In genomic region chr1:46805755-46806154, GRCh38 we compare ENCODE assay signal across 25 cellular contexts. TPM values are rescaled to one million over a fixed set of nuclear protein-coding genes. Genes with fewer than 3 reads are reported as not detected.
DNase-seq lines count a peak whose midpoint lies in the region; TF ChIP-seq lines count a peak whose summit lies in the region.
"Had no signal": no experiment of that assay in that cellular context is flagged by ENCODE, and none has a peak within 500 bp of the region (broad histone marks: within the 10 kb centered on the region; RNA-seq: fewer than 3 reads in every experiment).

No MANE protein-coding gene starts in this region.

- POLR2A ChIA-PET in CD8-positive, alpha-beta memory T cell (lab: Charles Lee), result no interaction called here

- TF ChIP-seq CTCF in dorsolateral prefrontal cortex (IDR thresholded peaks at IDR 0.05 in 54 of 56, conservative IDR thresholded peaks at IDR 0.05 in 2 of 56; ENCODE audit: low read depth in 1 of 56, partially characterized antibody in 56 of 56) (no peak), parathyroid adenoma (IDR thresholded peaks at IDR 0.05) (no peak), type B pancreatic cell (conservative IDR thresholded peaks at IDR 0.05) (no peak)

- 36 to 65% (median 61%) methylated on average over 1 of the region's 1 CpG for WGBS in adipose tissue, 3 donors

- H3K36me3 Mint-ChIP-seq in type B pancreatic cell, result no peaks in the 10 kb centered on the region
- no peaks in the 10 kb centered on the region for H3K36me3 Mint-ChIP-seq in CD8-positive, alpha-beta memory T cell
- H3K36me3 Mint-ChIP-seq: activated naive CD4-positive, alpha-beta T cell treated with anti-CD3 and anti-CD28 coated beads, Interleukin-2, amount 10 ng/mL, durations not matched to agents 7 days and 5 days; CD8-positive, alpha-beta T cell had no signal

- H3K27ac ChIP-seq in adipose tissue (ENCODE audit: low read depth, low read length), result peak overlapping the region; percentile 28
- peak overlapping the region in 46 of 59 donors; percentile 5 to 89 (median 57) for H3K27ac ChIP-seq in dorsolateral prefrontal cortex
- peak overlapping the region; percentile 77 for H3K27ac ChIP-seq in parathyroid adenoma
- H3K27ac ChIP-seq in CD8-positive, alpha-beta memory T cell (ENCODE audit: low read depth, low read length), result no peak overlapping the region
- H3K27ac ChIP-seq: colonic mucosa had no signal

- H3K9me3 Mint-ChIP-seq in type B pancreatic cell, result peaks cover 9% of the 10 kb centered on the region
- peaks cover 0 to 9% (median 3%) of the 10 kb centered on the region in 5 donors for H3K9me3 Mint-ChIP-seq in CD8-positive, alpha-beta memory T cell
- H3K9me3 Mint-ChIP-seq: T-helper 2 cell treated with Interferon-gamma antibody and Interleukin-4, amounts not matched to agents 5 μg/mL and 100 μg/mL, for 36 hours had no signal

- no peak overlapping the region for H3K4me2 ChIP-seq in parathyroid adenoma (ENCODE audit: low read length)
- H3K4me2 ChIP-seq: SK-N-SH, smooth muscle cell had no signal

- H3K9me3 ChIP-seq in parathyroid adenoma (ENCODE audit: control insufficient read depth, low read length), result no peaks in the 10 kb centered on the region
- H3K9me3 ChIP-seq in CD8-positive, alpha-beta memory T cell (ENCODE audit: low read length), result no peaks in the 10 kb centered on the region
- H3K9me3 ChIP-seq: colonic mucosa, SK-N-SH had no signal

- peaks cover 0 to 14% (median 0%) of the 10 kb centered on the region in 45 donors for H3K27me3 ChIP-seq in dorsolateral prefrontal cortex
- H3K27me3 ChIP-seq in parathyroid adenoma (ENCODE audit: control insufficient read depth, insufficient read depth, low read length), result no peaks in the 10 kb centered on the region
- H3K27me3 ChIP-seq in CD8-positive, alpha-beta memory T cell (ENCODE audit: insufficient read depth, low read length, poor library complexity, severe bottlenecking), result no peaks in the 10 kb centered on the region
- H3K27me3 ChIP-seq: colonic mucosa had no signal

- H3K36me3 ChIP-seq in parathyroid adenoma (ENCODE audit: control insufficient read depth, insufficient read depth, low read length), result no peaks in the 10 kb centered on the region
- no peaks in the 10 kb centered on the region for H3K36me3 ChIP-seq in CD8-positive, alpha-beta memory T cell (ENCODE audit: insufficient read depth, low read length)
- H3K36me3 ChIP-seq: colonic mucosa had no signal

- H3K9ac ChIP-seq in parathyroid adenoma, result no peak overlapping the region
- H3K9ac ChIP-seq: SK-N-SH had no signal

- DNase-seq in dorsolateral prefrontal cortex (no peak), type B pancreatic cell (ENCODE audit: extremely low spot score, unreplicated experiment) (no peak), NCI-H1694 treated with DMSO at 0.1 percent for 48 hours (lab: John Stamatoyannopoulos, UW) (no peak), mesenteric fat pad (ENCODE audit: low spot score) (no peak)
- no peak for DNase-seq in CD8-positive, alpha-beta memory T cell
- DNase-seq: activated naive CD4-positive, alpha-beta T cell treated with anti-CD3 and anti-CD28 coated beads, Interleukin-2, amount 10 ng/mL, durations not matched to agents 7 days and 5 days; activated T-cell treated with anti-CD3 and anti-CD28 coated beads, Interleukin-2, amount 50 U/mL, for 48 hours; CD8-positive, alpha-beta T cell; colonic mucosa; GF-D8; hypothalamus; Karpas-422; midbrain; NCI-H1048; NCI-H2081; NCI-H446 treated with DMSO at 0.1 percent for 48 hours; nephron progenitor cell; SK-N-SH; stimulated activated CD4-positive, alpha-beta T cell treated with anti-CD3 and anti-CD28 coated beads, Interleukin-2, amount 100 ng/mL, for 48 hours had no signal

- H3K79me2 ChIP-seq in parathyroid adenoma, result no peaks in the 10 kb centered on the region

- H3K4me1 ChIP-seq in parathyroid adenoma, result peaks cover 3% of the 10 kb centered on the region
- no peaks in the 10 kb centered on the region for H3K4me1 ChIP-seq in CD8-positive, alpha-beta memory T cell (ENCODE audit: insufficient read depth, low read length)
- H3K4me1 ChIP-seq: colonic mucosa had no signal

- H3K4me3 Mint-ChIP-seq in type B pancreatic cell, result peak overlapping the region; percentile 24
- no peak overlapping the region for H3K4me3 Mint-ChIP-seq in CD8-positive, alpha-beta memory T cell
- H3K4me3 Mint-ChIP-seq: activated naive CD4-positive, alpha-beta T cell treated with anti-CD3 and anti-CD28 coated beads, Interleukin-2, amount 10 ng/mL, durations not matched to agents 7 days and 5 days; CD8-positive, alpha-beta T cell; nephron progenitor cell; stimulated activated naive CD8-positive, alpha-beta T cell treated with anti-CD3 and anti-CD28 coated beads, Interleukin-15, Interleukin-2, amounts not matched to agents 100 ng/mL and 50 ng/mL, for 24 hours; T-helper 2 cell treated with Interferon-gamma antibody and Interleukin-4, amounts not matched to agents 5 μg/mL and 100 μg/mL, for 36 hours had no signal

- H3K27me3 Mint-ChIP-seq in type B pancreatic cell, result no peaks in the 10 kb centered on the region
- H3K27me3 Mint-ChIP-seq in CD8-positive, alpha-beta memory T cell, result peaks cover 20 to 22% of the 10 kb centered on the region in 2 donors
- H3K27me3 Mint-ChIP-seq: stimulated activated naive CD8-positive, alpha-beta T cell treated with anti-CD3 and anti-CD28 coated beads, Interleukin-15, Interleukin-2, amounts not matched to agents 100 ng/mL and 50 ng/mL, for 24 hours had no signal

- intact Hi-C loops in dorsolateral prefrontal cortex (cut with DNase I), result no loop called here

- no peak overlapping the region for H2AFZ ChIP-seq in parathyroid adenoma

- no peak overlapping the region for H3K4me3 ChIP-seq in dorsolateral prefrontal cortex
- H3K4me3 ChIP-seq in parathyroid adenoma (ENCODE audit: low read depth, low read length), result no peak overlapping the region
- H3K4me3 ChIP-seq in CD8-positive, alpha-beta memory T cell (ENCODE audit: low read length), result no peak overlapping the region
- H3K4me3 ChIP-seq: colonic mucosa, smooth muscle cell had no signal

- CTCF ChIA-PET in CD8-positive, alpha-beta memory T cell (lab: Charles Lee), result no interaction called here

- H3K27ac Mint-ChIP-seq in type B pancreatic cell, result no peak overlapping the region
- H3K27ac Mint-ChIP-seq in CD8-positive, alpha-beta memory T cell, result peak overlapping the region in 2 of 8 donors; percentile 7 to 82
- H3K27ac Mint-ChIP-seq: activated naive CD4-positive, alpha-beta T cell treated with anti-CD3 and anti-CD28 coated beads, Interleukin-2, amount 10 ng/mL, durations not matched to agents 7 days and 5 days; CD8-positive, alpha-beta T cell; nephron progenitor cell; stimulated activated naive CD8-positive, alpha-beta T cell treated with anti-CD3 and anti-CD28 coated beads, Interleukin-15, Interleukin-2, amounts not matched to agents 100 ng/mL and 50 ng/mL, for 24 hours; T-helper 2 cell treated with Interferon-gamma antibody and Interleukin-4, amounts not matched to agents 5 μg/mL and 100 μg/mL, for 36 hours had no signal

- no peaks in the 10 kb centered on the region for H3K4me1 Mint-ChIP-seq in type B pancreatic cell (ENCODE audit: unreplicated experiment)
- no peaks in the 10 kb centered on the region for H3K4me1 Mint-ChIP-seq in CD8-positive, alpha-beta memory T cell
- H3K4me1 Mint-ChIP-seq: activated naive CD4-positive, alpha-beta T cell treated with anti-CD3 and anti-CD28 coated beads, Interleukin-2, amount 10 ng/mL, durations not matched to agents 7 days and 5 days; nephron progenitor cell had no signal

RNA-seq across cellular contexts. Expression of gene CYP4B1, which starts 6.9 kb away (rescaled TPM):
- polyA plus RNA-seq in adipose tissue, result 10 to 100 TPM; 16.4 to 63.3 (median 47.8) TPM
- total RNA-seq in dorsolateral prefrontal cortex, result 1 to 10 TPM in 62 of 120 experiments, under 1 TPM in 32, not detected in 26; 0.33 to 6.1 (median 1.2) TPM
- 25.7 and 28.9 TPM in 2 replicates for total RNA-seq in type B pancreatic cell (ENCODE audit: low replicate concordance)
- total RNA-seq in mesenteric fat pad, result 106 TPM
- total RNA-seq in CD8-positive, alpha-beta memory T cell, result not detected
- not detected for polyA plus RNA-seq in CD8-positive, alpha-beta memory T cell
- total RNA-seq: CD8-positive, alpha-beta T cell; RPMI7951; smooth muscle cell had no signal
- polyA plus RNA-seq: SK-N-SH, smooth muscle cell had no signal
